13 cellular contexts compared by ENCODE assay signal in genomic region chr3:66487475-66487874, GRCh38. TPM values are rescaled to one million over a fixed set of nuclear protein-coding genes. Genes with fewer than 3 reads are reported as not detected.
DNase-seq lines count a peak whose midpoint lies in the region; ATAC-seq and TF ChIP-seq lines count a peak whose summit lies in the region.
"Had no signal": no experiment of that assay in that cellular context is flagged by ENCODE, and none has a peak within 500 bp of the region (broad histone marks: within the 10 kb centered on the region; RNA-seq: fewer than 3 reads in every experiment).

No MANE protein-coding gene starts in this region.

- BruUV-seq in MCF 10A (replicated peaks; lab: Mats Ljungman, UMichigan) (no TSS peak), mammary epithelial cell (replicated peaks; lab: Mats Ljungman, UMichigan) (no TSS peak)

- peaks cover 59% of the 10 kb centered on the region for H3F3A ChIP-seq in MM.1S (ENCODE audit: insufficient read depth, low read length)

- CTCF ChIA-PET in MCF 10A (lab: Yijun Ruan, JAX) (interaction anchor here (0.7 to 3.4 kb wide), 2 partner anchors 40 to 80 kb away, joined by 3 to 17 read pairs; no protein-coding TSS in a partner anchor), mammary epithelial cell (lab: Charles Lee; ENCODE audit: low non-redundant PET) (no interaction called here)

- dilution Hi-C loops in mammary epithelial cell (cut with HindIII; ENCODE audit: low sequenced_read_pairs), result no loop called here

- H3K9ac ChIP-seq in mammary epithelial cell (ENCODE audit: insufficient read depth, low read length) (no peak overlapping the region), MM.1S (ENCODE audit: low read length) (no peak overlapping the region)

- H3K4me3 Mint-ChIP-seq in MCF 10A (ENCODE audit: unreplicated experiment), result no peak overlapping the region
- H3K4me3 Mint-ChIP-seq in brain, result peak overlapping the region; percentile 1 to 74 (median 46)
- H3K4me3 Mint-ChIP-seq: naive thymus-derived CD8-positive, alpha-beta T cell had no signal

- POLR2A ChIA-PET in MCF 10A (lab: Yijun Ruan, JAX), result interaction anchor here (1.1 to 1.5 kb wide), 2 partner anchors 14 to 276 kb away, joined by 3 to 5 read pairs; no protein-coding TSS in a partner anchor

- no peak for TF ChIP-seq CTCF in MCF 10A (IDR thresholded peaks at IDR 0.05; ENCODE audit: unreplicated experiment)
- no peak for TF ChIP-seq CTCF in mammary epithelial cell (conservative IDR thresholded peaks at IDR 0.05 in 1 of 2, IDR thresholded peaks at IDR 0.05 in 1 of 2; ENCODE audit: extremely low read depth in 1 of 2, insufficient read depth in 1 of 2, low read depth in 1 of 2, low read length in 2 of 2)
- TF ChIP-seq CTCF in brain (conservative IDR thresholded peaks at IDR 0.05), result no peak
- no peak for TF ChIP-seq CTCF in lung (IDR thresholded peaks at IDR 0.05; ENCODE audit: control extremely low read depth, extremely low read depth)
- TF ChIP-seq CTCF in tibial artery (IDR thresholded peaks at IDR 0.05), result no peak
- TF ChIP-seq CTCF in MM.1S (IDR thresholded peaks at IDR 0.05; ENCODE audit: low read length), result no peak

- H3K4me1 Mint-ChIP-seq in MCF 10A (ENCODE audit: insufficient read depth, unreplicated experiment) (peaks cover 29% of the 10 kb centered on the region), brain (peaks cover 93% of the 10 kb centered on the region)

- DNase-seq in MCF 10A (ENCODE audit: unreplicated experiment) (no peak), mammary epithelial cell (no peak), lung (ENCODE audit: low spot score) (no peak), tibial artery (peak in 1 of 2 donors; percentile 43), MM.1S (no peak)
- DNase-seq: naive thymus-derived CD8-positive, alpha-beta T cell; NCI-H510A; Right ventricle myocardium superior; stimulated activated naive CD4-positive, alpha-beta T cell had no signal

- H3K4me3 ChIP-seq in mammary epithelial cell (replicated peaks in 1 of 3; ENCODE audit: insufficient read depth in 1 of 3, low read depth in 2 of 3, low read length in 3 of 3) (no peak overlapping the region), lung (no peak overlapping the region), tibial artery (no peak overlapping the region), MM.1S (ENCODE audit: low read length) (no peak overlapping the region)
- H3K4me3 ChIP-seq: HAP-1 had no signal

- H3K27me3 ChIP-seq in mammary epithelial cell (ENCODE audit: insufficient read depth, low read length), result no peaks in the 10 kb centered on the region
- H3K27me3 ChIP-seq in lung (ENCODE audit: control insufficient read depth, insufficient read depth), result no peaks in the 10 kb centered on the region
- no peaks in the 10 kb centered on the region for H3K27me3 ChIP-seq in tibial artery
- H3K27me3 ChIP-seq in MM.1S (replicated peaks; ENCODE audit: insufficient read depth, low read length), result no peaks in the 10 kb centered on the region

- no peak overlapping the region for H2AFZ ChIP-seq in mammary epithelial cell (ENCODE audit: low read depth, low read length)
- no peak overlapping the region for H2AFZ ChIP-seq in MM.1S (ENCODE audit: low read length)

- no peaks in the 10 kb centered on the region for H3K4me1 ChIP-seq in mammary epithelial cell (ENCODE audit: insufficient read depth, low read length)
- peaks cover 14 to 40% of the 10 kb centered on the region in 2 donors for H3K4me1 ChIP-seq in lung (ENCODE audit: control insufficient read depth in 2 of 2, insufficient read depth in 2 of 2, low read length in 2 of 2)
- H3K4me1 ChIP-seq in tibial artery, result peaks cover 0 to 100% (median 76%) of the 10 kb centered on the region in 4 donors
- H3K4me1 ChIP-seq in MM.1S (ENCODE audit: low read length), result peaks cover 66% of the 10 kb centered on the region

- ATAC-seq in lung (ENCODE audit: insufficient read depth, low FRiP score), result no peak
- ATAC-seq in GM18873 (IDR thresholded peaks at IDR 0.05; ENCODE audit: low FRiP score, unreplicated experiment), result no peak
- ATAC-seq in HG02973 (IDR thresholded peaks at IDR 0.05; ENCODE audit: unreplicated experiment), result no peak
- ATAC-seq: naive thymus-derived CD8-positive, alpha-beta T cell had no signal

- intact Hi-C loops in MCF 10A (cut with micrococcal nuclease), result no loop called here
- intact Hi-C loops in mammary epithelial cell (cut with micrococcal nuclease), result no loop called here
- intact Hi-C loops in tibial artery (cut with DNase I; ENCODE audit: low total_unique reads), result no loop called here

- 85% methylated on average over 5 of the region's 5 CpGs for WGBS in mammary epithelial cell (ENCODE audit: low coverage, missing lambda C conversion rate)
- WGBS in lung, 2 donors, result 66 to 75% methylated on average over 5 of the region's 5 CpGs

- H3K9me3 ChIP-seq in mammary epithelial cell (replicated peaks; ENCODE audit: insufficient read depth, low read length) (no peaks in the 10 kb centered on the region), lung (ENCODE audit: control insufficient read depth in 2 of 2, insufficient read depth in 1 of 2, low read length in 1 of 2) (no peaks in the 10 kb centered on the region), tibial artery (no peaks in the 10 kb centered on the region), MM.1S (replicated peaks; ENCODE audit: insufficient read depth, low read length) (no peaks in the 10 kb centered on the region)
- H3K9me3 ChIP-seq: HAP-1 had no signal

- H3K36me3 Mint-ChIP-seq in MCF 10A (ENCODE audit: insufficient read depth, unreplicated experiment) (peaks cover 9% of the 10 kb centered on the region), brain (peaks cover 5% of the 10 kb centered on the region)
- H3K36me3 Mint-ChIP-seq: naive thymus-derived CD8-positive, alpha-beta T cell had no signal

- H3K4me2 ChIP-seq in mammary epithelial cell (ENCODE audit: insufficient read depth, low read depth, low read length), result no peak overlapping the region
- no peak overlapping the region for H3K4me2 ChIP-seq in MM.1S (ENCODE audit: low read depth, low read length)

- H3K36me3 ChIP-seq in mammary epithelial cell (ENCODE audit: insufficient read depth, low read length), result no peaks in the 10 kb centered on the region
- no peaks in the 10 kb centered on the region for H3K36me3 ChIP-seq in lung (ENCODE audit: control insufficient read depth in 2 of 2, insufficient read depth in 2 of 2, low read length in 2 of 2)
- no peaks in the 10 kb centered on the region for H3K36me3 ChIP-seq in tibial artery
- no peaks in the 10 kb centered on the region for H3K36me3 ChIP-seq in MM.1S (replicated peaks; ENCODE audit: insufficient read depth, low read length)
- H3K36me3 ChIP-seq: HAP-1 had no signal

- H3K27ac Mint-ChIP-seq in MCF 10A (ENCODE audit: low read depth, unreplicated experiment) (peak overlapping the region; percentile 41), brain (peak overlapping the region in 4 of 5 experiments; percentile 70 to 93 (median 88))

- no peaks in the 10 kb centered on the region for H4K20me1 ChIP-seq in mammary epithelial cell (ENCODE audit: insufficient read depth, low read length)
- no peaks in the 10 kb centered on the region for H4K20me1 ChIP-seq in MM.1S (ENCODE audit: insufficient read depth, low read length)

- no peaks in the 10 kb centered on the region for H3K9me3 Mint-ChIP-seq in MCF 10A (ENCODE audit: unreplicated experiment)
- H3K9me3 Mint-ChIP-seq in brain, result no peaks in the 10 kb centered on the region
- H3K9me3 Mint-ChIP-seq: naive thymus-derived CD8-positive, alpha-beta T cell had no signal

- no peaks in the 10 kb centered on the region for H3K27me3 Mint-ChIP-seq in MCF 10A (ENCODE audit: insufficient read depth, unreplicated experiment)
- H3K27me3 Mint-ChIP-seq in brain, result peaks cover 5% of the 10 kb centered on the region

- H3K27ac ChIP-seq in mammary epithelial cell (ENCODE audit: insufficient read depth, low read depth, low read length), result no peak overlapping the region
- H3K27ac ChIP-seq in lung (ENCODE audit: low read depth in 1 of 2, low read length in 1 of 2), result peak overlapping the region; percentile 26 to 59
- H3K27ac ChIP-seq in tibial artery, result peak overlapping the region; percentile 91 to 99
- no peak overlapping the region for H3K27ac ChIP-seq in MM.1S (ENCODE audit: low read length)

- in situ Hi-C loops in mammary epithelial cell (cut with MboI; ENCODE audit: low sequenced_read_pairs in 2 of 2), result no loop called here

- no peaks in the 10 kb centered on the region for H3K9me2 ChIP-seq in MM.1S (replicated peaks; ENCODE audit: insufficient read depth, low read length)

- peaks cover 3% of the 10 kb centered on the region for H3K79me2 ChIP-seq in mammary epithelial cell (ENCODE audit: insufficient read depth, low read length)
- H3K79me2 ChIP-seq in MM.1S (ENCODE audit: low read length), result peaks cover 94% of the 10 kb centered on the region

RNA-seq across cellular contexts. Expression of gene LRIG1, which starts 13.3 kb away (rescaled TPM):
- 15.2 and 17.2 TPM in 2 replicates for total RNA-seq in MCF 10A (2022)
- 10 to 100 TPM; 11.7 to 15.3 TPM for total RNA-seq in mammary epithelial cell
- polyA plus RNA-seq in mammary epithelial cell, result 10.4 TPM
- 82.8 TPM for polyA minus RNA-seq in mammary epithelial cell
- polyA plus RNA-seq in brain (ENCODE audit: insufficient read depth, low read depth, low replicate concordance), result 53.8 TPM
- total RNA-seq in lung, result 10 to 100 TPM; 59.3 to 97.4 TPM
- polyA plus RNA-seq in lung, result 10 to 100 TPM; 21.9 to 25.1 TPM

Comparison
In these comparisons a context has a peak if more than half of its experiments do, and no peak if none do; other contexts are left out.
1. H3K27ac ChIP-seq: peak in lung (2 of 2) and tibial artery (2 of 2); none in mammary epithelial cell (single experiment) and MM.1S (single experiment).